8 cellular contexts compared by ENCODE assay signal in genomic region chr14:73634333-73634833, GRCh38. TPM values are rescaled to one million over a fixed set of nuclear protein-coding genes. Genes with fewer than 3 reads are reported as not detected.
A peak's percentile ranks its signal among the peaks of the same experiment; 100 is the strongest.
DNase-seq lines count a peak whose midpoint lies in the region; ATAC-seq, FAIRE-seq and TF ChIP-seq lines count a peak whose summit lies in the region.

No MANE protein-coding gene starts in this region.

- H3K4me1 ChIP-seq in BLaER1 (peaks cover 6% of the 10 kb centered on the region; the same call in 1 of the 2 replicates), heart right ventricle (peaks cover 0 to 17% (median 13%) of the 10 kb centered on the region in 9 donors), parathyroid adenoma (peaks cover 2% of the 10 kb centered on the region)

- no peak for FAIRE-seq in D721Med (lab: Jason Lieb, UNC)

- peak overlapping the region; percentile 61 for H3K4me2 ChIP-seq in BLaER1
- no peak overlapping the region for H3K4me2 ChIP-seq in parathyroid adenoma (ENCODE audit: low read length)

- H3K27me3 ChIP-seq in BLaER1 (peaks cover 39% of the 10 kb centered on the region), heart right ventricle (peaks cover 0 to 15% (median 0%) of the 10 kb centered on the region in 7 donors), parathyroid adenoma (ENCODE audit: control insufficient read depth, insufficient read depth, low read length) (no peaks in the 10 kb centered on the region)

- no peaks in the 10 kb centered on the region for H3K9me3 Mint-ChIP-seq in activated T-helper 1 cell treated with anti-CD3 and anti-CD28 coated beads, Interleukin-12 subunit alpha, Interleukin-12 subunit beta, Interleukin-2, Interleukin-4 antibody, amounts not matched to agents 30 ng/mL and 10 ng/mL and 1 ng/mL, durations not matched to agents 14 hours and 24 hours and 36 hours

- peak; percentile 11 for ATAC-seq in HG03175 (IDR thresholded peaks at IDR 0.05; ENCODE audit: unreplicated experiment)
- ATAC-seq in heart right ventricle: peak; percentile 77 to 89 (median 86)
- no peak for ATAC-seq in GM19455 (IDR thresholded peaks at IDR 0.05; ENCODE audit: unreplicated experiment)

- H3K4me3 ChIP-seq in BLaER1: peak overlapping the region; percentile 48; the same call in 1 of the 2 replicates
- peak overlapping the region; percentile 41 to 70 (median 62) for H3K4me3 ChIP-seq in heart right ventricle
- no peak overlapping the region for H3K4me3 ChIP-seq in parathyroid adenoma (ENCODE audit: low read depth, low read length)

- DNase-seq in activated T-helper 1 cell treated with anti-CD3 and anti-CD28 coated beads, Interleukin-12 subunit alpha, Interleukin-12 subunit beta, Interleukin-2, Interleukin-4 antibody, amounts not matched to agents 30 ng/mL and 10 ng/mL and 1 ng/mL, durations not matched to agents 14 hours and 24 hours and 36 hours (ENCODE audit: low spot score): no peak
- DNase-seq in heart right ventricle (peak; percentile 22 to 55), D721Med (ENCODE audit: insufficient read length, low spot score) (no peak), SIG-M5 (lab: John Stamatoyannopoulos, UW) (no peak)

- no peak overlapping the region for H3K9ac ChIP-seq in BLaER1
- no peak overlapping the region for H3K9ac ChIP-seq in parathyroid adenoma

- peaks cover 2% of the 10 kb centered on the region for H3K79me2 ChIP-seq in parathyroid adenoma

- peak overlapping the region; percentile 53 for H3K4me3 Mint-ChIP-seq in activated T-helper 1 cell treated with anti-CD3 and anti-CD28 coated beads, Interleukin-12 subunit alpha, Interleukin-12 subunit beta, Interleukin-2, Interleukin-4 antibody, amounts not matched to agents 30 ng/mL and 10 ng/mL and 1 ng/mL, durations not matched to agents 14 hours and 24 hours and 36 hours

- no peak overlapping the region for H3K27ac ChIP-seq in BLaER1
- H3K27ac ChIP-seq in heart right ventricle: peak overlapping the region in 8 of 10 donors; percentile 2 to 75 (median 65)
- peak overlapping the region; percentile 22 for H3K27ac ChIP-seq in parathyroid adenoma

- no peaks in the 10 kb centered on the region for H3K36me3 ChIP-seq in BLaER1
- no peaks in the 10 kb centered on the region for H3K36me3 ChIP-seq in heart right ventricle
- no peaks in the 10 kb centered on the region for H3K36me3 ChIP-seq in parathyroid adenoma (ENCODE audit: control insufficient read depth, insufficient read depth, low read length)

- H3K27ac Mint-ChIP-seq in activated T-helper 1 cell treated with anti-CD3 and anti-CD28 coated beads, Interleukin-12 subunit alpha, Interleukin-12 subunit beta, Interleukin-2, Interleukin-4 antibody, amounts not matched to agents 30 ng/mL and 10 ng/mL and 1 ng/mL, durations not matched to agents 14 hours and 24 hours and 36 hours: no peak overlapping the region

- H2AFZ ChIP-seq in parathyroid adenoma: peak overlapping the region; percentile 94

- H3K9me3 ChIP-seq in BLaER1: no peaks in the 10 kb centered on the region
- no peaks in the 10 kb centered on the region for H3K9me3 ChIP-seq in heart right ventricle
- H3K9me3 ChIP-seq in parathyroid adenoma (ENCODE audit: control insufficient read depth, low read length): no peaks in the 10 kb centered on the region

- peaks cover 41% of the 10 kb centered on the region for H3K27me3 Mint-ChIP-seq in activated T-helper 1 cell treated with anti-CD3 and anti-CD28 coated beads, Interleukin-12 subunit alpha, Interleukin-12 subunit beta, Interleukin-2, Interleukin-4 antibody, amounts not matched to agents 30 ng/mL and 10 ng/mL and 1 ng/mL, durations not matched to agents 14 hours and 24 hours and 36 hours (ENCODE audit: insufficient read depth)

- peaks cover 6% of the 10 kb centered on the region for H3K4me1 Mint-ChIP-seq in activated T-helper 1 cell treated with anti-CD3 and anti-CD28 coated beads, Interleukin-12 subunit alpha, Interleukin-12 subunit beta, Interleukin-2, Interleukin-4 antibody, amounts not matched to agents 30 ng/mL and 10 ng/mL and 1 ng/mL, durations not matched to agents 14 hours and 24 hours and 36 hours (ENCODE audit: low read depth)

- intact Hi-C loops in activated T-helper 1 cell treated with anti-CD3 and anti-CD28 coated beads, Interleukin-12 subunit alpha, Interleukin-12 subunit beta, Interleukin-2, Interleukin-4 antibody, amounts not matched to agents 30 ng/mL and 10 ng/mL and 1 ng/mL, durations not matched to agents 14 hours and 24 hours and 36 hours (cut with micrococcal nuclease): no loop called here
- intact Hi-C loops in heart right ventricle (cut with DNase I): loop anchor here in 6 of 10 donors (5.0 to 10.0 kb wide), 4 partner anchors 122 to 350 kb away; no protein-coding TSS in a partner anchor

- H4K20me1 ChIP-seq in BLaER1: no peaks in the 10 kb centered on the region

- WGBS in heart right ventricle, 2 donors: 12 to 13% methylated on average over 31 of the region's 31 CpGs

- TF ChIP-seq CTCF in heart right ventricle (IDR thresholded peaks at IDR 0.05): peak in 6 of 9 donors; percentile 23 to 53 (median 42)
- TF ChIP-seq CTCF in parathyroid adenoma (IDR thresholded peaks at IDR 0.05): no peak
- no peak for TF ChIP-seq CTCF in D721Med (IDR thresholded peaks at IDR 0.05; ENCODE audit: insufficient read depth, missing control alignments)

- H3K36me3 Mint-ChIP-seq in activated T-helper 1 cell treated with anti-CD3 and anti-CD28 coated beads, Interleukin-12 subunit alpha, Interleukin-12 subunit beta, Interleukin-2, Interleukin-4 antibody, amounts not matched to agents 30 ng/mL and 10 ng/mL and 1 ng/mL, durations not matched to agents 14 hours and 24 hours and 36 hours (ENCODE audit: low read depth): no peaks in the 10 kb centered on the region

RNA-seq across cellular contexts. Expression of gene DNAL1, which starts 10.4 kb away (rescaled TPM):
- 5.3 and 8.5 TPM in 2 replicates for total RNA-seq in activated T-helper 1 cell treated with anti-CD3 and anti-CD28 coated beads, Interleukin-12 subunit alpha, Interleukin-12 subunit beta, Interleukin-2, Interleukin-4 antibody, amounts not matched to agents 30 ng/mL and 10 ng/mL and 1 ng/mL, durations not matched to agents 14 hours and 24 hours and 36 hours
- 10 to 100 TPM; 11.6 to 21.2 (median 14.0) TPM for total RNA-seq in heart right ventricle
- polyA plus RNA-seq in heart right ventricle: 1 to 10 TPM; 5.9 to 9.1 TPM

RNA-seq across cellular contexts. Expression of gene ACOT6, which starts 22.1 kb away (rescaled TPM):
- total RNA-seq in activated T-helper 1 cell treated with anti-CD3 and anti-CD28 coated beads, Interleukin-12 subunit alpha, Interleukin-12 subunit beta, Interleukin-2, Interleukin-4 antibody, amounts not matched to agents 30 ng/mL and 10 ng/mL and 1 ng/mL, durations not matched to agents 14 hours and 24 hours and 36 hours: not detected in 2 replicates
- not detected for total RNA-seq in heart right ventricle
- polyA plus RNA-seq in heart right ventricle: not detected

RNA-seq across cellular contexts. Expression of gene ACOT4, which starts 42.7 kb away (rescaled TPM):
- 1.1 and 1.9 TPM in 2 replicates for total RNA-seq in activated T-helper 1 cell treated with anti-CD3 and anti-CD28 coated beads, Interleukin-12 subunit alpha, Interleukin-12 subunit beta, Interleukin-2, Interleukin-4 antibody, amounts not matched to agents 30 ng/mL and 10 ng/mL and 1 ng/mL, durations not matched to agents 14 hours and 24 hours and 36 hours
- total RNA-seq in heart right ventricle: 1 to 10 TPM in 5 of 10 donors, under 1 TPM in 5; 0.13 to 1.9 (median 1.0) TPM
- under 1 TPM; 0.37 to 0.88 TPM for polyA plus RNA-seq in heart right ventricle

Comparison
In these comparisons a context has a peak if more than half of its experiments do, and no peak if none do; other contexts are left out.
1. DNase-seq: peak in heart right ventricle (2 of 2); none in activated T-helper 1 cell treated with anti-CD3 and anti-CD28 coated beads, Interleukin-12 subunit alpha, Interleukin-12 subunit beta, Interleukin-2, Interleukin-4 antibody, amounts not matched to agents 30 ng/mL and 10 ng/mL and 1 ng/mL, durations not matched to agents 14 hours and 24 hours and 36 hours (single experiment), D721Med (single experiment) and SIG-M5 (single experiment).
2. CTCF ChIP-seq: peak in heart right ventricle (6 of 9); none in parathyroid adenoma (single experiment) and D721Med (single experiment).